In the genomic region with DNA sequence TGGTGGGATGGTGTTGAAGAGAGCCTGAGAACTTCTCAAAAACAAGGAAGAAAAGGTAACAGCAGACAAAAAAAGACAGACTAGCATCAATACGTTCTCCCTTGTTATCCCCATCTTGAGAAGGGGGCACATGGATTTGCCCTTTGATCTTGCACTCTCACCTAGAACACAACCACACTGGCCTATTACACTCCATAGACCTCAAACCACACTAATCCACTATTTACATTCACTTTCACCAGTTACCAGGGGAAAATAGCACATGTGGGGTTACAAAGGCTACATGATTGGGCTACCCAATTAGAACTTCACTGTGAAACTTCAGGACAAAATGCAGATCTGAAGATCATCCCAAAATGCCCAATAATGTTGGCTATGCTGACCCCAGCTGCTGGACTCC, we compare ENCODE assay signal across 27 cellular contexts.
"Had no signal": no experiment of that assay in that cellular context is flagged by ENCODE, and none has a peak within 500 bp of the region (broad histone marks: within the 10 kb centered on the region; RNA-seq: fewer than 3 reads in every experiment).

No MANE protein-coding gene starts in this region.

- H3K27ac ChIP-seq: coronary artery, epithelial cell of prostate, foreskin keratinocyte, gastroesophageal sphincter, heart left ventricle, hepatocyte, left lung, lower lobe of right lung had no signal

- DNase-seq: effector CD8-positive, alpha-beta T cell; effector memory CD8-positive, alpha-beta T cell; endodermal cell; erythroblast; foreskin keratinocyte; heart left ventricle; hypothalamus; immature natural killer cell; islet precursor cell; kidney; kidney glomerular epithelial cell; left cardiac atrium; left lung; left ventricle myocardium superior; lower lobe of right lung; mesenchymal stem cell; mucosa of descending colon; naive B cell had no signal

- H3K79me2 ChIP-seq: hepatocyte had no signal

- H3K27me3 ChIP-seq: foreskin keratinocyte, heart left ventricle, hepatocyte, left lung had no signal

- H3K4me3 ChIP-seq: coronary artery, gastroesophageal sphincter, heart left ventricle, hepatocyte, left lung, lower lobe of right lung, mucosa of descending colon had no signal

- H3K9me3 Mint-ChIP-seq: effector memory CD8-positive, alpha-beta T cell; endodermal cell; immature natural killer cell; mesothelial cell of epicardium; naive B cell had no signal

- H3K4me3 Mint-ChIP-seq: effector memory CD8-positive, alpha-beta T cell; endodermal cell; immature natural killer cell; mesothelial cell of epicardium had no signal

- FAIRE-seq: colon, endometrium, frontal cortex, kidney had no signal

- ATAC-seq: effector memory CD8-positive, alpha-beta T cell; esophagus mucosa; foreskin keratinocyte; gastroesophageal sphincter; heart left ventricle; left cardiac atrium; left lung; left ventricle myocardium superior; lower lobe of right lung; mucosa of descending colon had no signal

- H2AFZ ChIP-seq: hepatocyte had no signal

- H3K9me3 ChIP-seq: gastroesophageal sphincter, heart left ventricle, left lung, lower lobe of right lung, mucosa of descending colon had no signal

- H3K4me2 ChIP-seq: hepatocyte had no signal

- H3K4me1 ChIP-seq: foreskin keratinocyte, gastroesophageal sphincter, left lung, lower lobe of right lung had no signal

- H3K4me1 Mint-ChIP-seq: endodermal cell, immature natural killer cell, naive B cell had no signal

- H3K27ac Mint-ChIP-seq: effector memory CD8-positive, alpha-beta T cell; endodermal cell; immature natural killer cell; mesothelial cell of epicardium had no signal

- H3K36me3 Mint-ChIP-seq: immature natural killer cell, mesothelial cell of epicardium, naive B cell had no signal

- H3K36me3 ChIP-seq: gastroesophageal sphincter, heart left ventricle, left lung, lower lobe of right lung had no signal
